ENCODE assay signal across 8 cellular contexts in the genomic region with DNA sequence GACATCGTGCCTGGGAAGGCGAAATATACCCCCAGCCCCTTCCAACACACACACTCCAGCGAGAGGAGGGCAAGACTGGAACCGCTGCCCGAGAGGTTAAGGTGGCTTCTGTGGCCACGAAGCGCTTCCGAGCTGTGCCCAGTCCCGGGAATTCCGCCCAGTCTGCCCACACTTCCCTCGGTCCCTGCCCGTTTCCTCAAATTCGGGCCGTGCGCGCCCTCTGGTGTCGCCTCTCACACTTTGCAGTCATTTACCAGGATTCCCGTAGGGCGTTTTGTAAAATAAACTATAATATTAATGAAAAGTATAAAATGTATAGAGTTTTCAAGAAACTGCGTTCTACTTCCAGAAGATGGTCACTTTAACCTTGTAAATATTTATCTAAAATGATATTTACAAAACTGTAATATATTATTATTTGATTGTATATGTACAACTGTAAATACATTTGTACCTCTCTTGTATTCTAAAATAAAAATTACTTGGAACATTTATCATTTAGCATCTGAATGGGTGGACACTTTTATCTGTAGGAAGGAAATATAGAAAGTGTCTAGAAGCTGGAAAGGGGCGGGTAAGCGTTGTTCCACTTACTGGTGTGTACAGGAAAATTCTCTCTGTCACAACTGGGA. TPM values are rescaled to one million over a fixed set of nuclear protein-coding genes. Genes with fewer than 3 reads are reported as not detected.
A peak's percentile ranks its signal among the peaks of the same experiment; 100 is the strongest.
DNase-seq lines count a peak whose midpoint lies in the region; ATAC-seq and TF ChIP-seq lines count a peak whose summit lies in the region.

No MANE protein-coding gene starts in this region.

- TF ChIP-seq POLR2A in IMR-90 (IDR thresholded peaks at IDR 0.05; ENCODE audit: low read depth, low read length) (no peak), suprapubic skin (IDR thresholded peaks at IDR 0.05) (no peak)

- H3K9me3 Mint-ChIP-seq in Caco-2 (ENCODE audit: unreplicated experiment) = no peaks in the 10 kb centered on the region
- H3K9me3 Mint-ChIP-seq in natural killer cell treated with Interleukin-12 subunit alpha and Interleukin-12 subunit beta and Interleukin-15 and Interleukin-18, amount 100 ng/mL, for 72 hours = no peaks in the 10 kb centered on the region

- H4K91ac ChIP-seq in IMR-90 (ENCODE audit: insufficient read depth, low read depth, low read length) = no peak overlapping the region

- H3K4me2 ChIP-seq in IMR-90 (ENCODE audit: low read depth, low read length) (peak overlapping the region; percentile 89), OCI-LY7 (ENCODE audit: low read length) (peak overlapping the region; percentile 93), fibroblast of lung (ENCODE audit: extremely low read depth, insufficient read depth, low read length) (peak overlapping the region; percentile 79)

- BruUV-seq in Caco-2 (replicated peaks; lab: Mats Ljungman, UMichigan) = no TSS peak
- no TSS peak for BruUV-seq in IMR-90 (replicated peaks; lab: Mats Ljungman, UMichigan)
- BruUV-seq in OCI-LY7 (replicated peaks; lab: Mats Ljungman, UMichigan) = no TSS peak

- peaks cover 5% of the 10 kb centered on the region for H3K27me3 Mint-ChIP-seq in Caco-2 (ENCODE audit: insufficient read depth, unreplicated experiment)
- H3K27me3 Mint-ChIP-seq in natural killer cell treated with Interleukin-12 subunit alpha and Interleukin-12 subunit beta and Interleukin-15 and Interleukin-18, amount 100 ng/mL, for 72 hours = peaks cover 0 to 4% of the 10 kb centered on the region in 2 donors

- H4K8ac ChIP-seq in IMR-90 (ENCODE audit: low read depth in 2 of 2, low read length in 2 of 2) = peak overlapping the region in 1 of 2 experiments; percentile 60; a peak in 1 of 4 replicates

- no peaks in the 10 kb centered on the region for H3K4me1 Mint-ChIP-seq in Caco-2 (ENCODE audit: low read depth, unreplicated experiment)
- peaks cover 3 to 6% of the 10 kb centered on the region in 2 donors for H3K4me1 Mint-ChIP-seq in natural killer cell treated with Interleukin-12 subunit alpha and Interleukin-12 subunit beta and Interleukin-15 and Interleukin-18, amount 100 ng/mL, for 72 hours (ENCODE audit: low read depth in 2 of 2)

- TF ChIP-seq CTCF in Caco-2 (IDR thresholded peaks at IDR 0.05; ENCODE audit: insufficient read depth in 1 of 2, low read depth in 1 of 2, low read length in 1 of 2, severe bottlenecking in 1 of 2, unreplicated experiment in 1 of 2) (peak; percentile 79 to 87), IMR-90 (conservative IDR thresholded peaks at IDR 0.05; ENCODE audit: low read depth, low read length) (peak; percentile 86), OCI-LY7 (conservative IDR thresholded peaks at IDR 0.05; ENCODE audit: low read length) (peak; percentile 90), fibroblast of lung (conservative IDR thresholded peaks at IDR 0.05 in 1 of 2, IDR thresholded peaks at IDR 0.05 in 1 of 2; ENCODE audit: low read depth in 1 of 2, low read length in 2 of 2) (peak; percentile 79 to 85), suprapubic skin (IDR thresholded peaks at IDR 0.05) (peak; percentile 56 to 71)

- no peaks in the 10 kb centered on the region for H4K20me1 ChIP-seq in IMR-90 (ENCODE audit: insufficient read depth, low read length)
- no peaks in the 10 kb centered on the region for H4K20me1 ChIP-seq in OCI-LY7 (ENCODE audit: insufficient read depth, low read length)
- no peaks in the 10 kb centered on the region for H4K20me1 ChIP-seq in fibroblast of lung (ENCODE audit: control insufficient read depth, extremely low read depth, insufficient read depth, low read length)

- DNase-seq in Caco-2 = peak; percentile 78 to 80
- peak; percentile 67 for DNase-seq in IMR-90
- peak; percentile 59 for DNase-seq in OCI-LY7 (ENCODE audit: low spot score)
- DNase-seq in activated T-helper 1 cell treated with Interleukin-2 at 50 U/mL for 16 hours (ENCODE audit: low read depth) = peak; percentile 23
- DNase-seq in fibroblast of lung (ENCODE audit: low read depth in 2 of 2) = peak; percentile 61 to 75
- peak; percentile 74 for DNase-seq in natural killer cell treated with Interleukin-12 subunit alpha and Interleukin-12 subunit beta and Interleukin-15 and Interleukin-18, amount 100 ng/mL, for 72 hours (ENCODE audit: low spot score)
- DNase-seq in suprapubic skin (ENCODE audit: low spot score in 2 of 2) = no peak

- H3K27me3 ChIP-seq in Caco-2 (replicated peaks; ENCODE audit: control insufficient read depth, insufficient read depth, low read length) = no peaks in the 10 kb centered on the region
- H3K27me3 ChIP-seq in IMR-90 (ENCODE audit: control insufficient read depth, insufficient read depth, low read length) = peaks cover 15% of the 10 kb centered on the region
- no peaks in the 10 kb centered on the region for H3K27me3 ChIP-seq in fibroblast of lung (ENCODE audit: control insufficient read depth, insufficient read depth, low read length)
- H3K27me3 ChIP-seq in suprapubic skin = peaks cover 18% of the 10 kb centered on the region

- H3K4me3 Mint-ChIP-seq in Caco-2 (ENCODE audit: unreplicated experiment) = peak overlapping the region; percentile 81
- H3K4me3 Mint-ChIP-seq in natural killer cell treated with Interleukin-12 subunit alpha and Interleukin-12 subunit beta and Interleukin-15 and Interleukin-18, amount 100 ng/mL, for 72 hours = peak overlapping the region; percentile 95

- POLR2A ChIA-PET in Caco-2 (lab: Charles Lee) (no interaction called here), IMR-90 (lab: Charles Lee; ENCODE audit: unreplicated experiment) (no interaction called here), OCI-LY7 (lab: Charles Lee) (interaction anchor here (0.6 to 0.7 kb wide), 2 partner anchors 31 to 108 kb away, joined by 3 to 5 read pairs; no protein-coding TSS in a partner anchor)

- peak overlapping the region; percentile 96 for H2AFZ ChIP-seq in IMR-90 (replicated peaks; ENCODE audit: low read length, poor library complexity)
- peak overlapping the region; percentile 77; the same call in 1 of the 2 replicates for H2AFZ ChIP-seq in OCI-LY7 (ENCODE audit: low read length)
- H2AFZ ChIP-seq in fibroblast of lung (ENCODE audit: low read length) = no peak overlapping the region

- no peak overlapping the region for H4K5ac ChIP-seq in IMR-90 (ENCODE audit: low read depth, low read length)

- intact Hi-C loops in Caco-2 (cut with micrococcal nuclease; ENCODE audit: unreplicated experiment) = loop anchor here (1.0 to 5.0 kb wide), 2 partner anchors 40 to 221 kb away; no protein-coding TSS in a partner anchor
- intact Hi-C loops in IMR-90 (cut with micrococcal nuclease) = loop anchor here (1.0 to 10.0 kb wide), 4 partner anchors 221 to 575 kb away; no protein-coding TSS in a partner anchor
- intact Hi-C loops in OCI-LY7 (cut with micrococcal nuclease; ENCODE audit: unreplicated experiment) = loop anchor here (1.0 kb wide), 1 partner anchor 221 kb away; no protein-coding TSS in a partner anchor

- H3K27ac Mint-ChIP-seq in Caco-2 (ENCODE audit: unreplicated experiment) = peak overlapping the region; percentile 51
- peak overlapping the region in 1 of 2 donors; percentile 49 for H3K27ac Mint-ChIP-seq in natural killer cell treated with Interleukin-12 subunit alpha and Interleukin-12 subunit beta and Interleukin-15 and Interleukin-18, amount 100 ng/mL, for 72 hours

- no peak overlapping the region for H3K9ac ChIP-seq in IMR-90 (ENCODE audit: low read depth, low read length)
- H3K9ac ChIP-seq in fibroblast of lung (ENCODE audit: insufficient read depth, low read length) = no peak overlapping the region

- H2BK5ac ChIP-seq in IMR-90 (ENCODE audit: low read depth, low read length, poor library complexity, severe bottlenecking) = no peak overlapping the region

- H3K56ac ChIP-seq in IMR-90 (ENCODE audit: extremely low read depth, insufficient read depth, low read length) = no peak overlapping the region

- dilution Hi-C loops in IMR-90 (cut with HindIII; ENCODE audit: low sequenced_read_pairs, unreplicated experiment) = no loop called here

- H3K4me1 ChIP-seq in Caco-2 = 0 out of 2 replicates have a peak, but pooled peaks cover 3% of the 10 kb centered on the region
- peaks cover 5% of the 10 kb centered on the region for H3K4me1 ChIP-seq in IMR-90 (ENCODE audit: control insufficient read depth, insufficient read depth, low read length)
- peaks cover 9% of the 10 kb centered on the region for H3K4me1 ChIP-seq in OCI-LY7 (ENCODE audit: insufficient read depth, low read length, poor library complexity, severe bottlenecking)
- peaks cover 3% of the 10 kb centered on the region for H3K4me1 ChIP-seq in fibroblast of lung (ENCODE audit: control insufficient read depth, extremely low read depth, insufficient read depth, low read length)
- H3K4me1 ChIP-seq in suprapubic skin = peaks cover 16% of the 10 kb centered on the region

- no peaks in the 10 kb centered on the region for H3K79me2 ChIP-seq in OCI-LY7 (ENCODE audit: insufficient read depth, low read depth, low read length)
- H3K79me2 ChIP-seq in fibroblast of lung (ENCODE audit: control insufficient read depth, insufficient read depth, low read length) = no peaks in the 10 kb centered on the region

- H3K36me3 ChIP-seq in Caco-2 (ENCODE audit: control insufficient read depth, insufficient read depth, low read length) (no peaks in the 10 kb centered on the region), IMR-90 (ENCODE audit: control insufficient read depth, insufficient read depth, low read length) (no peaks in the 10 kb centered on the region), OCI-LY7 (ENCODE audit: insufficient read depth, low read length) (no peaks in the 10 kb centered on the region), fibroblast of lung (ENCODE audit: control insufficient read depth, insufficient read depth, low read length) (no peaks in the 10 kb centered on the region), suprapubic skin (no peaks in the 10 kb centered on the region)

- no peaks in the 10 kb centered on the region for H3K9me2 ChIP-seq in OCI-LY7 (ENCODE audit: insufficient read depth, low read length)

- in situ Hi-C loops in IMR-90 (cut with MboI; ENCODE audit: low sequenced_read_pairs) = no loop called here

- TF ChIP-seq RAD21 in IMR-90 (IDR thresholded peaks at IDR 0.05; ENCODE audit: low read length) = peak; percentile 86

- H3K36me3 Mint-ChIP-seq in Caco-2 (ENCODE audit: insufficient read depth, unreplicated experiment) = peaks cover 10% of the 10 kb centered on the region
- no peaks in the 10 kb centered on the region for H3K36me3 Mint-ChIP-seq in natural killer cell treated with Interleukin-12 subunit alpha and Interleukin-12 subunit beta and Interleukin-15 and Interleukin-18, amount 100 ng/mL, for 72 hours

- no peak for TF ChIP-seq EP300 in suprapubic skin (IDR thresholded peaks at IDR 0.05)

- 21% methylated on average over 2 of the region's 22 CpGs; no CpG with 5 or more reads in 1 of the 2 experiments for WGBS in IMR-90 (ENCODE audit: extremely low coverage in 2 of 2, insufficient read length in 1 of 2), 2 experiments
- WGBS in suprapubic skin = 5% methylated on average over 20 of the region's 22 CpGs

- no peak overlapping the region for H2BK20ac ChIP-seq in IMR-90 (ENCODE audit: low read depth, low read length)

- no peak overlapping the region for H2BK15ac ChIP-seq in IMR-90 (ENCODE audit: low read depth, low read length)

- CTCF ChIA-PET in Caco-2 (lab: Charles Lee) = interaction anchor here (0.6 to 2.2 kb wide), 7 partner anchors 10 to 499 kb away, joined by 3 to 21 read pairs (median 4); a partner anchor contains a TSS
- CTCF ChIA-PET in IMR-90 (lab: Yijun Ruan, JAX) = interaction anchor here (0.5 to 1.8 kb wide), 8 partner anchors 9 to 645 kb away, joined by 3 to 7 read pairs (median 4); no protein-coding TSS in a partner anchor
- CTCF ChIA-PET in OCI-LY7 (lab: Charles Lee; ENCODE audit: unreplicated experiment) = no interaction called here

- peak overlapping the region; percentile 80 for H3K4me3 ChIP-seq in Caco-2 (ENCODE audit: low read depth, low read length)
- H3K4me3 ChIP-seq in IMR-90 (ENCODE audit: insufficient read depth, low read depth, low read length) = peak overlapping the region; percentile 14; the same call in 1 of the 2 replicates
- H3K4me3 ChIP-seq in OCI-LY7 (ENCODE audit: low read depth, low read length, poor library complexity, severe bottlenecking) = peak overlapping the region; percentile 72
- peak overlapping the region in 3 of 4 experiments; percentile 23 to 56 (median 32) for H3K4me3 ChIP-seq in fibroblast of lung (replicated peaks in 1 of 4; ENCODE audit: control extremely low read depth in 1 of 4, insufficient read depth in 1 of 4, low read depth in 3 of 4, low read length in 4 of 4)
- peak overlapping the region; percentile 60 for H3K4me3 ChIP-seq in suprapubic skin

- H2AK5ac ChIP-seq in IMR-90 (ENCODE audit: low read depth, low read length) = peak overlapping the region; percentile 64; the same call in 1 of the 2 replicates

- H3K9me3 ChIP-seq in Caco-2 = peaks cover 8% of the 10 kb centered on the region; the same call in 1 of the 2 replicates
- no peaks in the 10 kb centered on the region for H3K9me3 ChIP-seq in IMR-90 (ENCODE audit: control insufficient read depth, insufficient read depth, low read length)
- no peaks in the 10 kb centered on the region for H3K9me3 ChIP-seq in OCI-LY7 (ENCODE audit: low read length)
- H3K9me3 ChIP-seq in fibroblast of lung (ENCODE audit: control insufficient read depth, insufficient read depth, low read depth, low read length) = no peaks in the 10 kb centered on the region
- H3K9me3 ChIP-seq in suprapubic skin = no peaks in the 10 kb centered on the region

- no peak overlapping the region for H3K23ac ChIP-seq in IMR-90 (ENCODE audit: low read depth, low read length)

- peak; percentile 62 for ATAC-seq in IMR-90 (ENCODE audit: low read depth)
- peak in 1 of 2 donors; percentile 56 for ATAC-seq in natural killer cell treated with Interleukin-12 subunit alpha and Interleukin-12 subunit beta and Interleukin-15 and Interleukin-18, amount 100 ng/mL, for 72 hours
- ATAC-seq in HG03469 (IDR thresholded peaks at IDR 0.05; ENCODE audit: unreplicated experiment) = no peak

- H2AK9ac ChIP-seq in IMR-90 (replicated peaks; ENCODE audit: low read depth, low read length, poor library complexity) = peak overlapping the region; percentile 85

- H3K79me1 ChIP-seq in IMR-90 (ENCODE audit: low read depth in 1 of 2, low read length in 2 of 2) = no peaks in the 10 kb centered on the region

- H3K4ac ChIP-seq in IMR-90 (ENCODE audit: low read depth, low read length) = no peak overlapping the region

- no peak overlapping the region for H3K18ac ChIP-seq in IMR-90 (ENCODE audit: low read depth, low read length)

- no peak overlapping the region for H2BK120ac ChIP-seq in IMR-90 (ENCODE audit: low read depth, low read length)

- H3K9me1 ChIP-seq in IMR-90 (ENCODE audit: insufficient read depth, low read length) = no peaks in the 10 kb centered on the region

- H3K27ac ChIP-seq in IMR-90 (ENCODE audit: insufficient read depth, low read length) (no peak overlapping the region), OCI-LY7 (ENCODE audit: low read depth, low read length, poor library complexity, severe bottlenecking) (no peak overlapping the region), fibroblast of lung (ENCODE audit: insufficient read depth, low read length) (no peak overlapping the region), suprapubic skin (no peak overlapping the region)

- H3K14ac ChIP-seq in IMR-90 (replicated peaks; ENCODE audit: low read depth, low read length) = 0 out of 2 replicates have a peak overlapping the region, but pooled peaks have one; percentile 8

RNA-seq across cellular contexts. Expression of a gene that starts 11.0 kb away (rescaled TPM):
- 59.1 and 68.4 TPM in 2 replicates for total RNA-seq in Caco-2 (2022)
- 47.5 and 48.6 TPM in 2 replicates for total RNA-seq in IMR-90 (2012; rRNA removed)
- polyA plus RNA-seq in IMR-90 (2012; rRNA removed) = 24.7 and 27.0 TPM in 2 replicates
- polyA plus RNA-seq in IMR-90 (2012; cell fraction: cytosol; rRNA removed) = 8.7 and 18.7 TPM in 2 replicates
- polyA plus RNA-seq in IMR-90 (2012; cell fraction: nucleus; rRNA removed; ENCODE audit: low replicate concordance) = 19.3 and 46.1 TPM in 2 replicates
- total RNA-seq in OCI-LY7 (2014; rRNA removed; shearing (Covaris generic)) = 65.0 and 69.0 TPM in 2 replicates
- 79.8 and 89.9 TPM in 2 replicates for total RNA-seq in OCI-LY7 (2022)
- total RNA-seq in fibroblast of lung = 22.0 and 27.7 TPM in 2 replicates
- 29.6 and 46.1 TPM in 2 replicates for polyA plus RNA-seq in fibroblast of lung
- 17.8 and 27.5 TPM in 2 replicates for polyA plus RNA-seq in fibroblast of lung (2012)
- polyA minus RNA-seq in fibroblast of lung (ENCODE audit: low replicate concordance) = 7.6 and 11.6 TPM in 2 replicates
- 100 to 1,000 TPM in 1 of 2 donors, 10 to 100 TPM in 1; 58.8 to 103 TPM for total RNA-seq in natural killer cell treated with Interleukin-12 subunit alpha and Interleukin-12 subunit beta and Interleukin-15 and Interleukin-18, amount 100 ng/mL, for 72 hours
- total RNA-seq in suprapubic skin = 10 to 100 TPM; 19.5 to 30.4 (median 23.8) TPM

RNA-seq across cellular contexts. Expression of a gene that starts 18.2 kb away (rescaled TPM):
- total RNA-seq in Caco-2 (2022) = 0.32 and 0.34 TPM in 2 replicates
- not detected in 2 replicates for total RNA-seq in IMR-90 (2012; rRNA removed)
- not detected in 2 replicates for polyA plus RNA-seq in IMR-90 (2012; rRNA removed)
- 0.01 and 0.04 TPM in 2 replicates for polyA plus RNA-seq in IMR-90 (2012; cell fraction: cytosol; rRNA removed)
- 0.02 TPM in 2 replicates for polyA plus RNA-seq in IMR-90 (2012; cell fraction: nucleus; rRNA removed; ENCODE audit: low replicate concordance)
- total RNA-seq in OCI-LY7 (2014; rRNA removed; shearing (Covaris generic)) = 0.06 TPM in 1 of 2 replicates, not detected in the other
- total RNA-seq in OCI-LY7 (2022) = not detected in 2 replicates
- total RNA-seq in fibroblast of lung = not detected in 2 replicates
- polyA plus RNA-seq in fibroblast of lung = 0.02 TPM in 1 of 2 replicates, not detected in the other
- polyA plus RNA-seq in fibroblast of lung (2012) = 0.05 TPM in 1 of 2 replicates, not detected in the other
- polyA minus RNA-seq in fibroblast of lung (ENCODE audit: low replicate concordance) = not detected in 2 replicates
- under 1 TPM in 1 of 2 donors, not detected in 1; 0.39 TPM for total RNA-seq in natural killer cell treated with Interleukin-12 subunit alpha and Interleukin-12 subunit beta and Interleukin-15 and Interleukin-18, amount 100 ng/mL, for 72 hours
- not detected for total RNA-seq in suprapubic skin

Comparison
In these comparisons a context has a peak if more than half of its experiments do, and no peak if none do; other contexts are left out.
1. DNase-seq: peak in Caco-2 (2 of 2), IMR-90 (single experiment), OCI-LY7 (single experiment), activated T-helper 1 cell treated with Interleukin-2 at 50 U/mL for 16 hours (single experiment), fibroblast of lung (2 of 2) and natural killer cell treated with Interleukin-12 subunit alpha and Interleukin-12 subunit beta and Interleukin-15 and Interleukin-18, amount 100 ng/mL, for 72 hours (single experiment); none in suprapubic skin (0 of 2).
2. H3K4me3 ChIP-seq: peak in every context shown above with its lines; median percentile 80 in Caco-2; 72 in OCI-LY7; 60 in suprapubic skin; 32 in fibroblast of lung; 14 in IMR-90.
3. Peak in every context shown above with its lines, with median percentiles within 50 percentile points of each other: CTCF ChIP-seq and H3K4me2 ChIP-seq.